ENCODE assay signal across 18 cellular contexts in the genomic region with DNA sequence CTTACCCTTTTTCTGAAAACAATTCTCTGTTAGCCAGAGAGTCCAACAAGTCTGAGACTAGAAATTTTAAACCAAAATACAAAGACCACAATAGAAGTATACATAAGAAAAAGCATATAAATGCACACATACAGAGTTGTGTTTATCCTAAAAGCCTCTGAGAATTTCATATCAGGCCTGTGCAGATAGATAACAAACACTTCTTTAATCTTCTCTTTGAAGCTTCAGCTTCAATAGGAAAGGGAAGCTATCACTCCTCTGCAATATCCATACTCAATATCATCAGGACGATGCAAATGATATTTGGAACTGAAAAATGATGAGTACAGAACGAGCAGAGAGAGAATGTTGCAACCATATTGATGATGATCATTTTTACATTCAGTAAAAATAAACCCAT.
"Had no signal": no experiment of that assay in that cellular context is flagged by ENCODE, and none has a peak within 500 bp of the region (broad histone marks: within the 10 kb centered on the region; RNA-seq: fewer than 3 reads in every experiment).

No MANE protein-coding gene starts in this region.

- H3K9me3 ChIP-seq: colonic mucosa, heart left ventricle, ovary had no signal

- H3K9me3 Mint-ChIP-seq: endodermal cell; naive thymus-derived CD4-positive, alpha-beta T cell; neural crest cell had no signal

- H3K27me3 ChIP-seq: colonic mucosa, ovary had no signal

- H3K4me3 Mint-ChIP-seq: endodermal cell, neural crest cell had no signal

- ATAC-seq: heart left ventricle; left lobe of liver; naive thymus-derived CD4-positive, alpha-beta T cell; right cardiac atrium had no signal

- DNase-seq: colonic mucosa; dermis blood vessel endothelial cell; endodermal cell; foreskin melanocyte; heart left ventricle; hippocampal formation; mammary epithelial cell; naive thymus-derived CD4-positive, alpha-beta T cell; nucleus accumbens; ovary; right cardiac atrium; small intestine; stimulated activated CD4-positive, alpha-beta T cell treated with anti-CD3 and anti-CD28 coated beads, Interleukin-12 subunit alpha, Interleukin-12 subunit beta, amount 100 ng/mL, for 4 hours; stimulated activated naive CD4-positive, alpha-beta T cell treated with Interleukin-2 at 50 U/mL for 16 hours; trophoblast cell had no signal

- H3K27ac ChIP-seq: colonic mucosa, heart left ventricle, ovary had no signal

- H3K4me1 ChIP-seq: colonic mucosa, heart left ventricle had no signal

- H3K27ac Mint-ChIP-seq: endodermal cell, progenitor cell of endocrine pancreas had no signal

- H3K27me3 Mint-ChIP-seq: naive thymus-derived CD4-positive, alpha-beta T cell had no signal

- H3K36me3 ChIP-seq: colonic mucosa, heart left ventricle, ovary had no signal

- H3K4me1 Mint-ChIP-seq: endodermal cell, neural crest cell had no signal

- H3K4me3 ChIP-seq: colonic mucosa, heart left ventricle, ovary had no signal
